In genomic region chr2:199911052-199911876, GRCh38 we compare ENCODE assay signal across 8 cellular contexts. TPM values are rescaled to one million over a fixed set of nuclear protein-coding genes. Genes with fewer than 3 reads are reported as not detected.
A peak's percentile ranks its signal among the peaks of the same experiment; 100 is the strongest.
DNase-seq lines count a peak whose midpoint lies in the region; ATAC-seq, FAIRE-seq and TF ChIP-seq lines count a peak whose summit lies in the region.

A gene with protein sequence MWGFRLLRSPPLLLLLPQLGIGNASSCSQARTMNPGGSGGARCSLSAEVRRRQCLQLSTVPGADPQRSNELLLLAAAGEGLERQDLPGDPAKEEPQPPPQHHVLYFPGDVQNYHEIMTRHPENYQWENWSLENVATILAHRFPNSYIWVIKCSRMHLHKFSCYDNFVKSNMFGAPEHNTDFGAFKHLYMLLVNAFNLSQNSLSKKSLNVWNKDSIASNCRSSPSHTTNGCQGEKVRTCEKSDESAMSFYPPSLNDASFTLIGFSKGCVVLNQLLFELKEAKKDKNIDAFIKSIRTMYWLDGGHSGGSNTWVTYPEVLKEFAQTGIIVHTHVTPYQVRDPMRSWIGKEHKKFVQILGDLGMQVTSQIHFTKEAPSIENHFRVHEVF (plus strand): TSS chr2:199911293. CDS start chr2:199911439, 146 bp downstream.

- DNase-seq in AG10803 (ENCODE audit: low read depth), result peak; percentile 96
- peak; percentile 98 for DNase-seq in NCI-H460 (ENCODE audit: extremely low read depth, low read depth)
- peak; percentile 83 for DNase-seq in activated CD4-positive, alpha-beta T cell treated with anti-CD3 and anti-CD28 coated beads for 1 hour
- peak; percentile 97 for DNase-seq in cerebellum (ENCODE audit: low spot score)
- DNase-seq in kidney, result peak; percentile 98
- peak; percentile 98 for DNase-seq in stimulated activated CD4-positive, alpha-beta T cell treated with anti-CD3 and anti-CD28 coated beads, Interleukin-15, amount 100 ng/mL, for 24 hours

- FAIRE-seq in kidney (lab: Jason Lieb, UNC), result no peak

- H3K36me3 ChIP-seq in kidney (ENCODE audit: control insufficient read depth in 1 of 2, insufficient read depth in 2 of 2, low read length in 2 of 2), result no peaks in the 10 kb centered on the region

- intact Hi-C loops in kidney (cut with DNase I), result no loop called here

- H3K9me3 ChIP-seq in kidney (ENCODE audit: control insufficient read depth in 1 of 2, low read length in 2 of 2), result no peaks in the 10 kb centered on the region

- TF ChIP-seq CTCF in AG10803 (conservative IDR thresholded peaks at IDR 0.05; ENCODE audit: low read length) (no peak), kidney (IDR thresholded peaks at IDR 0.05; ENCODE audit: borderline replicate concordance, extremely low read depth, insufficient read depth) (no peak)

- H3K4me3 ChIP-seq in AG10803 (ENCODE audit: low read length) (peak within 1 kb of the TSS; percentile 94), kidney (ENCODE audit: low read length in 2 of 2) (peak within 1 kb of the TSS; percentile 94 to 98)

- H3K27ac ChIP-seq in kidney (ENCODE audit: low read depth in 2 of 2, low read length in 2 of 2), result peak within 1 kb of the TSS; percentile 85 to 98

- H3K9ac ChIP-seq in kidney (ENCODE audit: low read length in 2 of 2), result peak within 1 kb of the TSS; percentile 90 to 98

- peak; percentile 88 for ATAC-seq in GM19043 (IDR thresholded peaks at IDR 0.05; ENCODE audit: low read depth, unreplicated experiment)
- peak; percentile 87 for ATAC-seq in HG03378 (IDR thresholded peaks at IDR 0.05; ENCODE audit: unreplicated experiment)

- H3K4me1 ChIP-seq in kidney (ENCODE audit: control insufficient read depth in 1 of 2, insufficient read depth in 1 of 2, low read depth in 1 of 2, low read length in 2 of 2), result peaks cover 4 to 6% of the 10 kb centered on the region in 2 donors

RNA-seq across cellular contexts. Expression of the gene that starts here (rescaled TPM):
- total RNA-seq in NCI-H460 (2014; rRNA removed; shearing (Covaris generic)), result 18.3 and 20.2 TPM in 2 replicates
- polyA plus RNA-seq in NCI-H460 (2014; cell fraction: nucleus; rRNA removed), result 8.3 and 18.6 TPM in 2 replicates
- total RNA-seq in cerebellum, result 20.7 TPM
- 11.5 TPM for total RNA-seq in kidney
- 4.9 TPM for polyA plus RNA-seq in kidney (ENCODE audit: insufficient read depth, low read depth, low replicate concordance)

Comparison
In these comparisons a context has a peak if more than half of its experiments do, and no peak if none do; other contexts are left out.
1. Peak in every context shown above with its lines: DNase-seq, ATAC-seq, H3K4me3 ChIP-seq and H3K27ac ChIP-seq.